ENCODE assay signal across 1 cellular context in genomic region chr9:5628183-5628529, GRCh38.
TF ChIP-seq lines count a peak whose summit lies in the region.

No MANE protein-coding gene starts in this region.

TF ChIP-seq in GM23338, 12 proteins besides CTCF, POLR2A, EP300 and RAD21 (continued from another document):
- TF ChIP-seq REST (IDR thresholded peaks at IDR 0.05; ENCODE audit: unreplicated experiment), result no peak
- TF ChIP-seq EZH2 (IDR thresholded peaks at IDR 0.05; ENCODE audit: low read depth, unreplicated experiment), result no peak
- no peak for TF ChIP-seq POLR2AphosphoS5 (IDR thresholded peaks at IDR 0.05; ENCODE audit: low read depth)
- TF ChIP-seq ETS1 (IDR thresholded peaks at IDR 0.05), result no peak
- no peak for TF ChIP-seq NANOG (IDR thresholded peaks at IDR 0.05; ENCODE audit: borderline replicate concordance)
- no peak for TF ChIP-seq STAT1 (IDR thresholded peaks at IDR 0.05; ENCODE audit: unreplicated experiment)
